Comparison of ENCODE assay signal across 8 cellular contexts in the genomic region with DNA sequence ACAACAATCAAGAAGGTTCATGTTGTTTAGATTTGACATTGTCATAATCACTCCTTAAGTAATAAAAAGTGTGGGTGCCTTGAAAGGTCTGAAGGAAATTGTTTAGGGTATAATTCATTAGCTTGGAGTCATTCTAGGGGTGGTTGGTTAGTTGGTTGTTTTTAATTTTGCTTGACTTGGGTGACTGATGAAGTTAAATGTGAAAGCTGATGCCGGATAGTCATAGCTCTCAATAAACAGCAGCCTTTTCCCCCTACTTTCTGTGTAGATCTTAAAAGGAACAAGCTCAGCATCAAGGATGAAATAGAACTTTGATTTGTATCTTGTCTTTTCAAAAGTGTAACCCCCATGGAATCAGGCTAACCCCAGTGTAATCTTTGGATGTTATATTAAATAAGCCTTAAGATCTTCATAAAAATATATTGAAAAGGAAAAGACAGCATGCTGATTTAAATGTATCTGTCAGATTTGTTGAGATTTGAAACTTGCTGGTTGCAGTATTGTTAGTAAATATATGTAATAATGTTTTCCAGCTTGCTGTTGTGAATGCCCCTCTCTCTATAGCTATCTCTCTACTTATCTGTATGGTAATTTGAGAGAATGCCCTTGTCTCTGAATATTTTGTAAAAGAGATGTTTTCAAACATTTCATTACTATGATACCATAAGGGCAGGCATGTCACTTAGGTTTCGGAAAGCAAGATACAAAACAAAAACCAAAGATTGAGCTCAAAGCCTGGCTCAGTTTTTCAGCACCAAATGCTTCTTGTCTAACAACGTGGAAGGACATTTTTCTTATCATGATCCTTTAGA.
A peak's percentile ranks its signal among the peaks of the same experiment; 100 is the strongest.
DNase-seq lines count a peak whose midpoint lies in the region; ATAC-seq lines count a peak whose summit lies in the region.

No MANE protein-coding gene starts in this region.

- H3K9ac ChIP-seq in HUES64 (ENCODE audit: low read depth, low read length) = peak overlapping the region; percentile 51; the same call in 1 of the 2 replicates
- peak overlapping the region; percentile 100 for H3K9ac ChIP-seq in adipocyte (ENCODE audit: low read length)
- peak overlapping the region; percentile 92 to 95 for H3K9ac ChIP-seq in stomach smooth muscle (ENCODE audit: low read length in 2 of 2)

- H3K4me3 ChIP-seq in HUES64 (ENCODE audit: low read length) (peak overlapping the region; percentile 45; the same call in 1 of the 2 replicates), adipocyte (ENCODE audit: low read length) (peak overlapping the region; percentile 99), stomach smooth muscle (ENCODE audit: low read length in 2 of 2) (peak overlapping the region; percentile 83 to 87)

- ATAC-seq in GM18909 (IDR thresholded peaks at IDR 0.05; ENCODE audit: poor library complexity, unreplicated experiment) (no peak), GM21381 (IDR thresholded peaks at IDR 0.05; ENCODE audit: unreplicated experiment) (no peak)

- H3K36me3 ChIP-seq in HUES64 (ENCODE audit: insufficient read depth, low read length) (no peaks in the 10 kb centered on the region; the same call in 1 of the 2 replicates), adipocyte (ENCODE audit: control insufficient read depth, insufficient read depth, low read length, severe bottlenecking) (peaks cover 45% of the 10 kb centered on the region), stomach smooth muscle (ENCODE audit: control insufficient read depth in 2 of 2, insufficient read depth in 2 of 2, low read length in 2 of 2) (peaks cover 14 to 15% of the 10 kb centered on the region in 2 donors)

- H3K27me3 ChIP-seq in HUES64 (ENCODE audit: insufficient read depth, low read length) (peaks cover 11% of the 10 kb centered on the region; the same call in 1 of the 2 replicates), adipocyte (replicated peaks; ENCODE audit: control insufficient read depth, insufficient read depth, low read length) (no peaks in the 10 kb centered on the region), stomach smooth muscle (ENCODE audit: control insufficient read depth in 1 of 2, insufficient read depth in 2 of 2, low read length in 2 of 2) (no peaks in the 10 kb centered on the region)

- 87% methylated on average over 2 of the region's 3 CpGs for WGBS in HUES64

- DNase-seq in adipocyte (ENCODE audit: low read depth) (peak; percentile 49), left kidney (ENCODE audit: low read depth, low spot score) (peak; percentile 61), HPDE6-E6E7 (ENCODE audit: extremely low spot score) (no peak)
- no peak for DNase-seq in activated CD4-positive, alpha-beta T cell treated with anti-CD3 and anti-CD28 coated beads, Interleukin-2, amount 50 U/mL, for 1 hour

- H3K27ac ChIP-seq in HUES64 (ENCODE audit: low read depth, low read length) (no peak overlapping the region), stomach smooth muscle (ENCODE audit: low read length) (peak overlapping the region; percentile 88)

- H3K9me3 ChIP-seq in HUES64 (ENCODE audit: insufficient read depth, low read depth, low read length) = no peaks in the 10 kb centered on the region
- H3K9me3 ChIP-seq in adipocyte (ENCODE audit: control insufficient read depth, low read length) = no peaks in the 10 kb centered on the region
- H3K9me3 ChIP-seq in stomach smooth muscle (ENCODE audit: control insufficient read depth in 2 of 2, low read length in 2 of 2) = no peaks in the 10 kb centered on the region

- peaks cover 45% of the 10 kb centered on the region for H3K4me1 ChIP-seq in HUES64 (ENCODE audit: insufficient read depth, low read length)
- H3K4me1 ChIP-seq in adipocyte (ENCODE audit: control insufficient read depth, insufficient read depth, low read length) = peaks cover 76% of the 10 kb centered on the region
- peaks cover 30% of the 10 kb centered on the region for H3K4me1 ChIP-seq in stomach smooth muscle (ENCODE audit: control insufficient read depth, insufficient read depth, low read length)

Comparison
In these comparisons a context has a peak if more than half of its experiments do, and no peak if none do; other contexts are left out.
1. H3K4me3 ChIP-seq: peak in every context shown above with its lines; median percentile 99 in adipocyte; 85 in stomach smooth muscle; 45 in HUES64.
2. DNase-seq: peak in adipocyte (single experiment) and left kidney (single experiment); none in HPDE6-E6E7 (single experiment) and activated CD4-positive, alpha-beta T cell treated with anti-CD3 and anti-CD28 coated beads, Interleukin-2, amount 50 U/mL, for 1 hour (single experiment).
3. Peak in every context shown above with its lines, with median percentiles within 50 percentile points of each other: H3K9ac ChIP-seq.